19 cellular contexts compared by ENCODE assay signal in genomic region chr20:3349786-3350185, GRCh38. TPM values are rescaled to one million over a fixed set of nuclear protein-coding genes. Genes with fewer than 3 reads are reported as not detected.
DNase-seq lines count a peak whose midpoint lies in the region; ATAC-seq and TF ChIP-seq lines count a peak whose summit lies in the region.
"Had no signal": no experiment of that assay in that cellular context is flagged by ENCODE, and none has a peak within 500 bp of the region (broad histone marks: within the 10 kb centered on the region; RNA-seq: fewer than 3 reads in every experiment).

No MANE protein-coding gene starts in this region.

- H3K27ac ChIP-seq in HEK293 (ENCODE audit: extremely low read depth, low read depth, low read length) (no peak overlapping the region), upper lobe of right lung (no peak overlapping the region)
- H3K27ac ChIP-seq: 22Rv1, BLaER1, C4-2B, GM23248 had no signal

- no peaks in the 10 kb centered on the region for H3K27me3 ChIP-seq in upper lobe of right lung
- H3K27me3 ChIP-seq: BLaER1 had no signal

- H3K4me3 ChIP-seq in HEK293 (ENCODE audit: low read depth, low read length) (no peak overlapping the region), upper lobe of right lung (no peak overlapping the region)
- H3K4me3 ChIP-seq: BLaER1, GM23248 had no signal

- TF ChIP-seq CTCF in HEK293 (tag by site-specific recombination; IDR thresholded peaks at IDR 0.05) (no peak), upper lobe of right lung (IDR thresholded peaks at IDR 0.05) (no peak)

- CTCF ChIA-PET in HEK293 (lab: Yijun Ruan, JAX) = no interaction called here

- ATAC-seq in Right ventricle myocardium superior (ENCODE audit: poor library complexity) (peak; percentile 32), upper lobe of right lung (peak; percentile 78)
- ATAC-seq: CD8-positive, alpha-beta T cell; HCT116 had no signal

- intact Hi-C loops in Right ventricle myocardium superior (cut with DNase I) = loop anchor here (10.0 kb wide), 1 partner anchor 55 kb away; the partner anchor contains the start of gene DNAAF9
- intact Hi-C loops in cardiac septum (cut with DNase I) = loop anchor here (10.0 kb wide), 1 partner anchor 55 kb away; the partner anchor contains the start of gene DNAAF9
- intact Hi-C loops in upper lobe of right lung (cut with DNase I) = no loop called here

- H3K4me1 ChIP-seq in HEK293 (ENCODE audit: control insufficient read depth, insufficient read depth, low read length) (no peaks in the 10 kb centered on the region), upper lobe of right lung (peaks cover 4% of the 10 kb centered on the region)
- H3K4me1 ChIP-seq: BLaER1, Caco-2 had no signal

- H3K9me3 ChIP-seq in HEK293 (ENCODE audit: control insufficient read depth, insufficient read depth, low read depth, low read length) = no peaks in the 10 kb centered on the region
- no peaks in the 10 kb centered on the region for H3K9me3 ChIP-seq in upper lobe of right lung
- H3K9me3 ChIP-seq: BLaER1, Caco-2 had no signal

- no peak for DNase-seq in Right ventricle myocardium superior
- DNase-seq in cardiac septum (ENCODE audit: low spot score) = no peak
- DNase-seq in iris pigment epithelial cell (ENCODE audit: low read depth) = peak; percentile 11
- no peak for DNase-seq in upper lobe of right lung
- DNase-seq in dedifferentiated amniotic fluid mesenchymal stem cell (ENCODE audit: extremely low spot score) = no peak
- no peak for DNase-seq in effector CD8-positive, alpha-beta T cell (lab: John Stamatoyannopoulos, UW)
- no peak for DNase-seq in activated T-cell treated with anti-CD3 and anti-CD28 coated beads, Interleukin-2, amount 50 U/mL, for 48 hours
- DNase-seq: Caco-2; CD4-positive, CD25-positive, alpha-beta regulatory T cell; CD8-positive, alpha-beta T cell; DMS153; DND-41; GM23248; H9 had no signal

- POLR2A ChIA-PET in HEK293 (lab: Yijun Ruan, JAX) = no interaction called here

- H3K36me3 ChIP-seq in HEK293 (ENCODE audit: control insufficient read depth in 2 of 2, insufficient read depth in 1 of 2, low read length in 2 of 2) = peaks cover 8 to 11% of the 10 kb centered on the region in 2 experiments; a peak in 2 of 3 replicates
- H3K36me3 ChIP-seq in upper lobe of right lung = peaks cover 39% of the 10 kb centered on the region

TF ChIP-seq in HEK293, 187 proteins besides CTCF, POLR2A, EP300 and RAD21:
- no peak for TF ChIP-seq ZNF341 (tag by site-specific recombination; IDR thresholded peaks at IDR 0.05; ENCODE audit: low read depth)
- TF ChIP-seq, protein P1, sequence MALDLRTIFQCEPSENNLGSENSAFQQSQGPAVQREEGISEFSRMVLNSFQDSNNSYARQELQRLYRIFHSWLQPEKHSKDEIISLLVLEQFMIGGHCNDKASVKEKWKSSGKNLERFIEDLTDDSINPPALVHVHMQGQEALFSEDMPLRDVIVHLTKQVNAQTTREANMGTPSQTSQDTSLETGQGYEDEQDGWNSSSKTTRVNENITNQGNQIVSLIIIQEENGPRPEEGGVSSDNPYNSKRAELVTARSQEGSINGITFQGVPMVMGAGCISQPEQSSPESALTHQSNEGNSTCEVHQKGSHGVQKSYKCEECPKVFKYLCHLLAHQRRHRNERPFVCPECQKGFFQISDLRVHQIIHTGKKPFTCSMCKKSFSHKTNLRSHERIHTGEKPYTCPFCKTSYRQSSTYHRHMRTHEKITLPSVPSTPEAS (tag by site-specific recombination; IDR thresholded peaks at IDR 0.05) = 0 out of 2 replicates have a peak, but pooled peaks have one; percentile 10

RNA-seq across cellular contexts. Expression of gene DNAAF9, which starts 57.7 kb away (rescaled TPM):
- total RNA-seq in Right ventricle myocardium superior (20.4 TPM), cardiac septum (29.1 TPM), upper lobe of right lung (24.8 TPM)
- total RNA-seq: Caco-2 had no signal
